19 cellular contexts compared by ENCODE assay signal in the genomic region with DNA sequence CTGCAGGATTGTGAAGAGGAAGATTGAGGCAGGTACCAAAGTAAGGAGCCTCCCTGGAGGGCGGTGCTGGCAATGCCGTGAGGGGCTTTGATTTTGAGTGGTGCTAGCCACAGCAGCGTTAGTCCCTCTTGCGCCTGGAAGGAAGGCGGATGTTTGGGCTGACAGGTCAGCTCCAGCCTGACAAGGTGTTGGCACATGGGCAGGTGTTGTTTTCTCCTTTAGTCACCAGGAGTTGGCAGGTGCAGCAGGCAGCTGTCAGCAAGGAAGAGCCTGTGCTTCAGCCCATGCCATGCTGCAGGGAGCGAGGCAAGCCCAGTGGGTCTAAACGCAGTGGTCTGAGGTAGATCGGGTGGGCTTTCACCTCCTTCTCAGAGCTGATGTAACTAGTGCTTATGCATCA. TPM values are rescaled to one million over a fixed set of nuclear protein-coding genes. Genes with fewer than 3 reads are reported as not detected.
DNase-seq lines count a peak whose midpoint lies in the region; TF ChIP-seq lines count a peak whose summit lies in the region.
"Had no signal": no experiment of that assay in that cellular context is flagged by ENCODE, and none has a peak within 500 bp of the region (broad histone marks: within the 10 kb centered on the region; RNA-seq: fewer than 3 reads in every experiment).

No MANE protein-coding gene starts in this region.

- intact Hi-C loops in activated T-helper 1 cell treated with anti-CD3 and anti-CD28 coated beads, Interleukin-12 subunit alpha, Interleukin-12 subunit beta, Interleukin-2, Interleukin-4 antibody, amounts not matched to agents 30 ng/mL and 10 ng/mL and 1 ng/mL, durations not matched to agents 14 hours and 24 hours and 36 hours (cut with micrococcal nuclease), result loop anchor here (10.0 kb wide), 2 partner anchors 1103 to 1313 kb away; a partner anchor contains a TSS

- no peak overlapping the region for H3K4me3 Mint-ChIP-seq in activated T-helper 1 cell treated with anti-CD3 and anti-CD28 coated beads, Interleukin-12 subunit alpha, Interleukin-12 subunit beta, Interleukin-2, Interleukin-4 antibody, amounts not matched to agents 30 ng/mL and 10 ng/mL and 1 ng/mL, durations not matched to agents 14 hours and 24 hours and 36 hours
- H3K4me3 Mint-ChIP-seq in osteocyte (ENCODE audit: unreplicated experiment) (no peak overlapping the region), glutamatergic neuron (ENCODE audit: unreplicated experiment) (no peak overlapping the region)
- H3K4me3 Mint-ChIP-seq: CD4-positive, alpha-beta T cell; endodermal cell; T-helper 1 cell treated with Interleukin-12 subunit alpha and Interleukin-12 subunit beta and Interleukin-4 antibody, amounts not matched to agents 30 μg/mL and 1 μg/mL, for 36 hours had no signal

- H3K27me3 Mint-ChIP-seq in activated T-helper 1 cell treated with anti-CD3 and anti-CD28 coated beads, Interleukin-12 subunit alpha, Interleukin-12 subunit beta, Interleukin-2, Interleukin-4 antibody, amounts not matched to agents 30 ng/mL and 10 ng/mL and 1 ng/mL, durations not matched to agents 14 hours and 24 hours and 36 hours (ENCODE audit: insufficient read depth), result no peaks in the 10 kb centered on the region
- H3K27me3 Mint-ChIP-seq in osteocyte (ENCODE audit: unreplicated experiment) (no peaks in the 10 kb centered on the region), glutamatergic neuron (ENCODE audit: unreplicated experiment) (no peaks in the 10 kb centered on the region)
- H3K27me3 Mint-ChIP-seq: CD4-positive, alpha-beta T cell had no signal

- peaks cover 61% of the 10 kb centered on the region for H3K4me1 Mint-ChIP-seq in activated T-helper 1 cell treated with anti-CD3 and anti-CD28 coated beads, Interleukin-12 subunit alpha, Interleukin-12 subunit beta, Interleukin-2, Interleukin-4 antibody, amounts not matched to agents 30 ng/mL and 10 ng/mL and 1 ng/mL, durations not matched to agents 14 hours and 24 hours and 36 hours (ENCODE audit: low read depth)
- H3K4me1 Mint-ChIP-seq in osteocyte (ENCODE audit: unreplicated experiment) (peaks cover 4% of the 10 kb centered on the region), glutamatergic neuron (ENCODE audit: low read depth, unreplicated experiment) (no peaks in the 10 kb centered on the region)

- peaks cover 13% of the 10 kb centered on the region for H3K36me3 Mint-ChIP-seq in activated T-helper 1 cell treated with anti-CD3 and anti-CD28 coated beads, Interleukin-12 subunit alpha, Interleukin-12 subunit beta, Interleukin-2, Interleukin-4 antibody, amounts not matched to agents 30 ng/mL and 10 ng/mL and 1 ng/mL, durations not matched to agents 14 hours and 24 hours and 36 hours (ENCODE audit: low read depth)
- H3K36me3 Mint-ChIP-seq in osteocyte (ENCODE audit: unreplicated experiment) (peaks cover 11% of the 10 kb centered on the region), glutamatergic neuron (ENCODE audit: unreplicated experiment) (no peaks in the 10 kb centered on the region)

- no peaks in the 10 kb centered on the region for H3K9me3 Mint-ChIP-seq in activated T-helper 1 cell treated with anti-CD3 and anti-CD28 coated beads, Interleukin-12 subunit alpha, Interleukin-12 subunit beta, Interleukin-2, Interleukin-4 antibody, amounts not matched to agents 30 ng/mL and 10 ng/mL and 1 ng/mL, durations not matched to agents 14 hours and 24 hours and 36 hours
- H3K9me3 Mint-ChIP-seq in osteocyte (ENCODE audit: unreplicated experiment) (no peaks in the 10 kb centered on the region), glutamatergic neuron (ENCODE audit: unreplicated experiment) (no peaks in the 10 kb centered on the region)
- H3K9me3 Mint-ChIP-seq: CD4-positive, alpha-beta T cell; endodermal cell; T-helper 1 cell treated with Interleukin-12 subunit alpha and Interleukin-12 subunit beta and Interleukin-4 antibody, amounts not matched to agents 30 μg/mL and 1 μg/mL, for 36 hours had no signal

- H3K27ac Mint-ChIP-seq in activated T-helper 1 cell treated with anti-CD3 and anti-CD28 coated beads, Interleukin-12 subunit alpha, Interleukin-12 subunit beta, Interleukin-2, Interleukin-4 antibody, amounts not matched to agents 30 ng/mL and 10 ng/mL and 1 ng/mL, durations not matched to agents 14 hours and 24 hours and 36 hours, result peak overlapping the region; percentile 37
- no peak overlapping the region for H3K27ac Mint-ChIP-seq in osteocyte (ENCODE audit: unreplicated experiment)
- no peak overlapping the region for H3K27ac Mint-ChIP-seq in glutamatergic neuron (ENCODE audit: unreplicated experiment)
- H3K27ac Mint-ChIP-seq: endodermal cell; T-helper 1 cell treated with Interleukin-12 subunit alpha and Interleukin-12 subunit beta and Interleukin-4 antibody, amounts not matched to agents 30 μg/mL and 1 μg/mL, for 36 hours had no signal

- TF ChIP-seq CTCF in osteocyte (IDR thresholded peaks at IDR 0.05) (no peak), glutamatergic neuron (IDR thresholded peaks at IDR 0.05; ENCODE audit: partially characterized antibody, unreplicated experiment) (no peak)

- DNase-seq in COLO668 (lab: John Stamatoyannopoulos, UW; ENCODE audit: unreplicated experiment), result peak; percentile 95
- DNase-seq in NCI-H1105 (lab: John Stamatoyannopoulos, UW), result peak; percentile 86
- peak; percentile 81 for DNase-seq in NCI-H2196 (lab: John Stamatoyannopoulos, UW; ENCODE audit: unreplicated experiment)
- no peak for DNase-seq in activated T-helper 1 cell treated with anti-CD3 and anti-CD28 coated beads, Interleukin-12 subunit alpha, Interleukin-12 subunit beta, Interleukin-2, Interleukin-4 antibody, amounts not matched to agents 30 ng/mL and 10 ng/mL and 1 ng/mL, durations not matched to agents 14 hours and 24 hours and 36 hours (ENCODE audit: low spot score)
- no peak for DNase-seq in cerebellar nuclear complex (lab: John Stamatoyannopoulos, UW)
- DNase-seq in osteocyte (ENCODE audit: extremely low spot score, unreplicated experiment), result no peak
- no peak for DNase-seq in globus pallidus (ENCODE audit: low spot score)
- DNase-seq in glutamatergic neuron, result no peak
- DNase-seq: activated CD4-positive, CD25-positive, alpha-beta regulatory T cell treated with anti-CD3 and anti-CD28 coated beads, Interleukin-2, amount 50 U/mL, for 72 hours; activated T-cell treated with anti-CD3 and anti-CD28 coated beads, Interleukin-2, amount 50 U/mL, for 1 hour; adrenal gland; CD4-positive, alpha-beta T cell; endodermal cell; foreskin fibroblast; GDM1; left ventricle myocardium superior; MG63; stimulated activated naive CD4-positive, alpha-beta T cell had no signal

RNA-seq across cellular contexts. Expression of a gene that starts 8.5 kb away (rescaled TPM):
- 147 and 148 TPM in 2 replicates for total RNA-seq in activated T-helper 1 cell treated with anti-CD3 and anti-CD28 coated beads, Interleukin-12 subunit alpha, Interleukin-12 subunit beta, Interleukin-2, Interleukin-4 antibody, amounts not matched to agents 30 ng/mL and 10 ng/mL and 1 ng/mL, durations not matched to agents 14 hours and 24 hours and 36 hours
- total RNA-seq in osteocyte (28.2 and 31.2 TPM in 2 replicates), glutamatergic neuron (ENCODE audit: unreplicated experiment) (77.7 TPM)

Comparison
In these comparisons a context has a peak if more than half of its experiments do, and no peak if none do; other contexts are left out.
1. DNase-seq: peak in COLO668 (single experiment), NCI-H1105 (single experiment) and NCI-H2196 (single experiment); none in activated T-helper 1 cell treated with anti-CD3 and anti-CD28 coated beads, Interleukin-12 subunit alpha, Interleukin-12 subunit beta, Interleukin-2, Interleukin-4 antibody, amounts not matched to agents 30 ng/mL and 10 ng/mL and 1 ng/mL, durations not matched to agents 14 hours and 24 hours and 36 hours (single experiment), cerebellar nuclear complex (0 of 2), osteocyte (single experiment), globus pallidus (single experiment) and glutamatergic neuron (single experiment).